ENCODE assay signal across 20 cellular contexts in the genomic region with DNA sequence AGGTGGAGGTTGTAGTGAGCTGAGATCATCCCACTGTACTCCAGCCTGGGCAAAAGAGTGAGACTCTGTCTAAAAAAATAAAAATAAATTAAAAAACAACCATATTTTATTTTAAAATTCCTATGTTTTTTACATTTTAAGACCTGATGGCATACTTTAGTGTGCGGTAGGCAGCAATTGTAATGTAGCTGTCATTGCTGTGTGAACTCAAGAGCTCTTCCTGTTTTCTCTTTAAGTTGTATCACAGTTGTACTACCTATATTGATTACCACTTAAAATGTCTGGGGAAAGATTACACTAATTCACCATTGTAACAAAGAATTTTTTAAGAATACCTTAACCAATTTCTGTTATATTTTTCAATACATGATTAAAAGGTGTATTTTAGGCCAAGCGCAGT. TPM values are rescaled to one million over a fixed set of nuclear protein-coding genes. Genes with fewer than 3 reads are reported as not detected.
DNase-seq lines count a peak whose midpoint lies in the region; ATAC-seq and TF ChIP-seq lines count a peak whose summit lies in the region.
"Had no signal": no experiment of that assay in that cellular context is flagged by ENCODE, and none has a peak within 500 bp of the region (broad histone marks: within the 10 kb centered on the region; RNA-seq: fewer than 3 reads in every experiment).

No MANE protein-coding gene starts in this region.

- H3K9me3 Mint-ChIP-seq in activated CD4-positive, alpha-beta T cell treated with anti-CD3 and anti-CD28 coated beads for 36 hours (ENCODE audit: low read depth) = no peaks in the 10 kb centered on the region
- no peaks in the 10 kb centered on the region for H3K9me3 Mint-ChIP-seq in CD4-positive, alpha-beta T cell
- no peaks in the 10 kb centered on the region for H3K9me3 Mint-ChIP-seq in activated CD8-positive, alpha-beta T cell treated with anti-CD3 and anti-CD28 coated beads for 36 hours
- H3K9me3 Mint-ChIP-seq in effector memory CD8-positive, alpha-beta T cell = no peaks in the 10 kb centered on the region
- H3K9me3 Mint-ChIP-seq: activated B cell treated with CpG ODN at 0.5 μM for 24 hours, IgD-negative memory B cell, neural crest cell had no signal

- no peak for DNase-seq in activated CD4-positive, alpha-beta T cell treated with anti-CD3 and anti-CD28 coated beads for 36 hours
- DNase-seq in activated CD4-positive, alpha-beta T cell treated with anti-CD3 and anti-CD28 coated beads for 48 hours = no peak
- DNase-seq in CD4-positive, alpha-beta T cell = no peak
- no peak for DNase-seq in activated CD8-positive, alpha-beta T cell treated with anti-CD3 and anti-CD28 coated beads for 36 hours
- DNase-seq in effector memory CD8-positive, alpha-beta T cell = no peak
- DNase-seq in stimulated activated CD4-positive, alpha-beta T cell treated with anti-CD3 and anti-CD28 coated beads, Interleukin-4, amount 100 ng/mL, for 24 hours = no peak
- no peak for DNase-seq in SK-N-DZ (ENCODE audit: low spot score)
- no peak for DNase-seq in NCI-H2171 (lab: John Stamatoyannopoulos, UW)
- DNase-seq: activated B cell treated with CpG ODN at 0.5 μM for 24 hours, cortex of kidney, EL, GOT3, NCI-H446 treated with DMSO at 0.1 percent for 48 hours, ovary, RPMI8226, SJCRH30 had no signal

- no peak for ATAC-seq in activated CD4-positive, alpha-beta T cell treated with anti-CD3 and anti-CD28 coated beads for 36 hours
- ATAC-seq in CD4-positive, alpha-beta T cell (ENCODE audit: poor library complexity) = no peak
- ATAC-seq in activated CD8-positive, alpha-beta T cell treated with anti-CD3 and anti-CD28 coated beads for 36 hours = no peak
- ATAC-seq in effector memory CD8-positive, alpha-beta T cell (replicated peaks) = no peak
- ATAC-seq: left lobe of liver had no signal

- no peak overlapping the region for H3K27ac ChIP-seq in CD4-positive, alpha-beta T cell (ENCODE audit: low read depth, low read length)
- H3K27ac ChIP-seq: ovary, SJCRH30, thoracic aorta had no signal

- H3K9me3 ChIP-seq in CD4-positive, alpha-beta T cell (ENCODE audit: control insufficient read depth, low read length) = no peaks in the 10 kb centered on the region
- H3K9me3 ChIP-seq: ovary, SJCRH30, thoracic aorta had no signal

- no peak for TF ChIP-seq CTCF in CD4-positive, alpha-beta T cell (IDR thresholded peaks at IDR 0.05)
- TF ChIP-seq CTCF in activated CD8-positive, alpha-beta T cell treated with anti-CD3 and anti-CD28 coated beads for 36 hours (IDR thresholded peaks at IDR 0.05) = no peak

- peaks cover 64% of the 10 kb centered on the region for H3K36me3 Mint-ChIP-seq in activated CD4-positive, alpha-beta T cell treated with anti-CD3 and anti-CD28 coated beads for 36 hours (ENCODE audit: low read depth)
- H3K36me3 Mint-ChIP-seq in CD4-positive, alpha-beta T cell (ENCODE audit: low read depth) = peaks cover 94% of the 10 kb centered on the region
- peaks cover 60% of the 10 kb centered on the region for H3K36me3 Mint-ChIP-seq in activated CD8-positive, alpha-beta T cell treated with anti-CD3 and anti-CD28 coated beads for 36 hours (ENCODE audit: low read depth)
- peaks cover 66% of the 10 kb centered on the region for H3K36me3 Mint-ChIP-seq in effector memory CD8-positive, alpha-beta T cell (ENCODE audit: insufficient read depth)

- no peaks in the 10 kb centered on the region for H3K27me3 ChIP-seq in CD4-positive, alpha-beta T cell (ENCODE audit: control insufficient read depth, insufficient read depth, low read length)
- H3K27me3 ChIP-seq: SJCRH30 had no signal

- CTCF ChIA-PET in activated CD4-positive, alpha-beta T cell treated with anti-CD3 and anti-CD28 coated beads for 36 hours (lab: Charles Lee) = interaction anchor here (0.8 to 0.9 kb wide), 2 partner anchors 11 to 21 kb away, joined by 3 read pairs; no protein-coding TSS in a partner anchor
- CTCF ChIA-PET in CD4-positive, alpha-beta T cell (lab: Charles Lee) = interaction anchor here (0.9 kb wide), 1 partner anchor 9 kb away, joined by 3 read pairs; no protein-coding TSS in a partner anchor
- CTCF ChIA-PET in activated CD8-positive, alpha-beta T cell treated with anti-CD3 and anti-CD28 coated beads for 36 hours (lab: Charles Lee) = interaction anchor here (0.8 to 1.4 kb wide), 3 partner anchors 14 to 25 kb away, joined by 3 to 4 read pairs (median 3); no protein-coding TSS in a partner anchor

- no peak overlapping the region for H3K4me3 Mint-ChIP-seq in activated CD4-positive, alpha-beta T cell treated with anti-CD3 and anti-CD28 coated beads for 36 hours
- H3K4me3 Mint-ChIP-seq in CD4-positive, alpha-beta T cell = no peak overlapping the region
- H3K4me3 Mint-ChIP-seq in activated CD8-positive, alpha-beta T cell treated with anti-CD3 and anti-CD28 coated beads for 36 hours = no peak overlapping the region
- peak overlapping the region; percentile 62 to 75 for H3K4me3 Mint-ChIP-seq in effector memory CD8-positive, alpha-beta T cell
- H3K4me3 Mint-ChIP-seq: activated B cell treated with CpG ODN at 0.5 μM for 24 hours, neural crest cell had no signal

- intact Hi-C loops in activated CD4-positive, alpha-beta T cell treated with anti-CD3 and anti-CD28 coated beads for 36 hours (cut with DNase I, micrococcal nuclease) = no loop called here
- intact Hi-C loops in CD4-positive, alpha-beta T cell (cut with DNase I, micrococcal nuclease) = no loop called here
- intact Hi-C loops in activated CD8-positive, alpha-beta T cell treated with anti-CD3 and anti-CD28 coated beads for 36 hours (cut with micrococcal nuclease) = no loop called here

- peak overlapping the region; percentile 85 for H3K27ac Mint-ChIP-seq in activated CD4-positive, alpha-beta T cell treated with anti-CD3 and anti-CD28 coated beads for 36 hours
- peak overlapping the region; percentile 48 for H3K27ac Mint-ChIP-seq in CD4-positive, alpha-beta T cell
- peak overlapping the region; percentile 49 for H3K27ac Mint-ChIP-seq in activated CD8-positive, alpha-beta T cell treated with anti-CD3 and anti-CD28 coated beads for 36 hours
- peak overlapping the region; percentile 91 to 97 for H3K27ac Mint-ChIP-seq in effector memory CD8-positive, alpha-beta T cell
- H3K27ac Mint-ChIP-seq: activated B cell treated with CpG ODN at 0.5 μM for 24 hours had no signal

- peaks cover 21% of the 10 kb centered on the region for H3K4me1 Mint-ChIP-seq in activated CD4-positive, alpha-beta T cell treated with anti-CD3 and anti-CD28 coated beads for 36 hours
- peaks cover 16% of the 10 kb centered on the region for H3K4me1 Mint-ChIP-seq in CD4-positive, alpha-beta T cell (ENCODE audit: low read depth)
- H3K4me1 Mint-ChIP-seq in activated CD8-positive, alpha-beta T cell treated with anti-CD3 and anti-CD28 coated beads for 36 hours (ENCODE audit: low read depth) = peaks cover 19% of the 10 kb centered on the region
- peaks cover 6 to 12% of the 10 kb centered on the region in 2 donors for H3K4me1 Mint-ChIP-seq in effector memory CD8-positive, alpha-beta T cell (ENCODE audit: low read depth in 2 of 2)
- H3K4me1 Mint-ChIP-seq: activated B cell treated with CpG ODN at 0.5 μM for 24 hours, neural crest cell had no signal

- POLR2A ChIA-PET in activated CD4-positive, alpha-beta T cell treated with anti-CD3 and anti-CD28 coated beads for 36 hours (lab: Charles Lee) = interaction anchor here (1.0 kb wide), 1 partner anchor 27 kb away, joined by 4 read pairs; no protein-coding TSS in a partner anchor
- POLR2A ChIA-PET in CD4-positive, alpha-beta T cell (lab: Charles Lee) = interaction anchor here (1.0 to 1.1 kb wide), 2 partner anchors 11 to 54 kb away, joined by 3 read pairs; no protein-coding TSS in a partner anchor
- POLR2A ChIA-PET in activated CD8-positive, alpha-beta T cell treated with anti-CD3 and anti-CD28 coated beads for 36 hours (lab: Charles Lee) = interaction anchor here (0.7 to 1.8 kb wide), 4 partner anchors 12 to 496 kb away, joined by 3 to 6 read pairs (median 4); no protein-coding TSS in a partner anchor

- H3K27me3 Mint-ChIP-seq in activated CD4-positive, alpha-beta T cell treated with anti-CD3 and anti-CD28 coated beads for 36 hours = no peaks in the 10 kb centered on the region
- no peaks in the 10 kb centered on the region for H3K27me3 Mint-ChIP-seq in CD4-positive, alpha-beta T cell
- no peaks in the 10 kb centered on the region for H3K27me3 Mint-ChIP-seq in activated CD8-positive, alpha-beta T cell treated with anti-CD3 and anti-CD28 coated beads for 36 hours
- no peaks in the 10 kb centered on the region for H3K27me3 Mint-ChIP-seq in effector memory CD8-positive, alpha-beta T cell
- H3K27me3 Mint-ChIP-seq: activated B cell treated with CpG ODN at 0.5 μM for 24 hours, IgD-negative memory B cell had no signal

RNA-seq across cellular contexts. Expression of gene ABCE1, which starts 27.3 kb away (rescaled TPM):
- total RNA-seq in activated CD4-positive, alpha-beta T cell treated with anti-CD3 and anti-CD28 coated beads for 36 hours = 100 to 1,000 TPM; 148 to 172 TPM
- total RNA-seq in CD4-positive, alpha-beta T cell = 10 to 100 TPM; 50.1 to 50.6 TPM
- 100 to 1,000 TPM; 164 to 186 TPM for total RNA-seq in activated CD8-positive, alpha-beta T cell treated with anti-CD3 and anti-CD28 coated beads for 36 hours
- 107 and 108 TPM in 2 replicates for polyA plus RNA-seq in SK-N-DZ (2014; cell fraction: cytosol; rRNA removed)
- polyA plus RNA-seq in SK-N-DZ (2014; cell fraction: nucleus; rRNA removed) = 104 and 113 TPM in 2 replicates

RNA-seq across cellular contexts. Expression of gene ANAPC10, which starts 27.4 kb away (rescaled TPM):
- total RNA-seq in activated CD4-positive, alpha-beta T cell treated with anti-CD3 and anti-CD28 coated beads for 36 hours = 10 to 100 TPM; 27.7 to 31.5 TPM
- 10 to 100 TPM; 25.8 to 27.5 TPM for total RNA-seq in CD4-positive, alpha-beta T cell
- total RNA-seq in activated CD8-positive, alpha-beta T cell treated with anti-CD3 and anti-CD28 coated beads for 36 hours = 10 to 100 TPM; 24.9 to 26.8 TPM
- polyA plus RNA-seq in SK-N-DZ (2014; cell fraction: cytosol; rRNA removed) = 33.9 and 38.9 TPM in 2 replicates
- polyA plus RNA-seq in SK-N-DZ (2014; cell fraction: nucleus; rRNA removed) = 28.0 and 35.9 TPM in 2 replicates

RNA-seq across cellular contexts. Expression of gene OTUD4, which starts 55.0 kb away (rescaled TPM):
- total RNA-seq in activated CD4-positive, alpha-beta T cell treated with anti-CD3 and anti-CD28 coated beads for 36 hours = 10 to 100 TPM; 52.6 to 57.1 TPM
- 10 to 100 TPM; 75.1 to 81.1 TPM for total RNA-seq in CD4-positive, alpha-beta T cell
- 10 to 100 TPM; 41.4 to 49.6 TPM for total RNA-seq in activated CD8-positive, alpha-beta T cell treated with anti-CD3 and anti-CD28 coated beads for 36 hours
- 8.3 and 8.4 TPM in 2 replicates for polyA plus RNA-seq in SK-N-DZ (2014; cell fraction: cytosol; rRNA removed)
- polyA plus RNA-seq in SK-N-DZ (2014; cell fraction: nucleus; rRNA removed) = 15.2 and 21.5 TPM in 2 replicates

Comparison
In these comparisons a context has a peak if more than half of its experiments do, and no peak if none do; other contexts are left out.
1. H3K4me3 Mint-ChIP-seq: peak in effector memory CD8-positive, alpha-beta T cell (2 of 2); none in activated CD4-positive, alpha-beta T cell treated with anti-CD3 and anti-CD28 coated beads for 36 hours (single experiment), CD4-positive, alpha-beta T cell (single experiment) and activated CD8-positive, alpha-beta T cell treated with anti-CD3 and anti-CD28 coated beads for 36 hours (single experiment).
2. Peak in every context shown above with its lines, with median percentiles within 50 percentile points of each other: H3K27ac Mint-ChIP-seq.